In genomic region chr5:113205807-113206206, GRCh38 we compare ENCODE assay signal across 1 cellular context.
TF ChIP-seq lines count a peak whose summit lies in the region.

No MANE protein-coding gene starts in this region.

TF ChIP-seq in HCT116, 20 proteins besides CTCF, POLR2A, EP300 and RAD21:
- TF ChIP-seq JUND (IDR thresholded peaks at IDR 0.05) = no peak
- no peak for TF ChIP-seq CBX3 (IDR thresholded peaks at IDR 0.05; ENCODE audit: low read depth)
- no peak for TF ChIP-seq SRF (IDR thresholded peaks at IDR 0.05; ENCODE audit: low read depth)
- TF ChIP-seq MAX (IDR thresholded peaks at IDR 0.05) = no peak
- TF ChIP-seq SIN3A (IDR thresholded peaks at IDR 0.05; ENCODE audit: low read depth) = no peak
- no peak for TF ChIP-seq YY1 (IDR thresholded peaks at IDR 0.05; ENCODE audit: extremely low read depth, insufficient replicate concordance, low read depth, low read length)
- TF ChIP-seq POLR2AphosphoS5 (IDR thresholded peaks at IDR 0.05; ENCODE audit: low read depth, low read length) = no peak
- no peak for TF ChIP-seq ATF3 (IDR thresholded peaks at IDR 0.05)
- TF ChIP-seq ELF1 (IDR thresholded peaks at IDR 0.05; ENCODE audit: borderline replicate concordance, low read depth) = no peak
